In genomic region chr19:50414850-50415660, GRCh38 we compare ENCODE assay signal across 8 cellular contexts. TPM values are rescaled to one million over a fixed set of nuclear protein-coding genes. Genes with fewer than 3 reads are reported as not detected.
DNase-seq lines count a peak whose midpoint lies in the region; ATAC-seq lines count a peak whose summit lies in the region.

No MANE protein-coding gene starts in this region.

- DNase-seq in AG08395 (ENCODE audit: low spot score): peak; percentile 85
- peak; percentile 25 for DNase-seq in Jurkat, Clone E6-1 (ENCODE audit: low read depth, low spot score)
- DNase-seq in activated CD4-positive, CD25-positive, alpha-beta regulatory T cell treated with anti-CD3 and anti-CD28 coated beads, Interleukin-2, amount 50 U/mL, for 72 hours: peak; percentile 82
- peak; percentile 51 for DNase-seq in central memory CD4-positive, alpha-beta T cell
- DNase-seq in left colon: peak; percentile 59 to 87
- DNase-seq in stimulated activated CD4-positive, alpha-beta T cell treated with anti-CD3 and anti-CD28 coated beads, TNF-alpha, amount 100 ng/mL, for 4 hours (ENCODE audit: low read depth in 3 of 3): peak; percentile 52 to 64 (median 63)

- no peak overlapping the region for H3K4me3 ChIP-seq in Jurkat, Clone E6-1 (ENCODE audit: low read length)

- ATAC-seq in GM19043 (IDR thresholded peaks at IDR 0.05; ENCODE audit: low read depth, unreplicated experiment): peak; percentile 14
- peak; percentile 43 for ATAC-seq in left colon
- no peak for ATAC-seq in GM21423 (IDR thresholded peaks at IDR 0.05; ENCODE audit: unreplicated experiment)

- intact Hi-C loops in left colon (cut with DNase I, micrococcal nuclease): loop anchor here in 1 of 2 donors (10.0 kb wide), 1 partner anchor 50 kb away; the partner anchor contains the start of gene NAPSA

RNA-seq across cellular contexts. Expression of gene SPIB, which starts 3.7 kb away (rescaled TPM):
- polyA plus RNA-seq in Jurkat, Clone E6-1 (2012; ENCODE audit: insufficient read depth, insufficient read length): 2.4 TPM
- 10 to 100 TPM; 48.2 to 93.6 TPM for total RNA-seq in left colon

RNA-seq across cellular contexts. Expression of gene MYBPC2, which starts 17.6 kb away (rescaled TPM):
- not detected for polyA plus RNA-seq in Jurkat, Clone E6-1 (2012; ENCODE audit: insufficient read depth, insufficient read length)
- total RNA-seq in left colon: under 1 TPM in 1 of 2 donors, not detected in 1; 0.06 TPM

RNA-seq across cellular contexts. Expression of gene POLD1, which starts 30.9 kb away (rescaled TPM):
- 140 TPM for polyA plus RNA-seq in Jurkat, Clone E6-1 (2012; ENCODE audit: insufficient read depth, insufficient read length)
- 10 to 100 TPM; 26.0 to 28.2 TPM for total RNA-seq in left colon

RNA-seq across cellular contexts. Expression of gene NR1H2, which starts 38.8 kb away (rescaled TPM):
- 23.3 TPM for polyA plus RNA-seq in Jurkat, Clone E6-1 (2012; ENCODE audit: insufficient read depth, insufficient read length)
- 10 to 100 TPM; 61.9 to 75.2 TPM for total RNA-seq in left colon

RNA-seq across cellular contexts. Expression of gene NAPSA, which starts 49.6 kb away (rescaled TPM):
- 1.6 TPM for polyA plus RNA-seq in Jurkat, Clone E6-1 (2012; ENCODE audit: insufficient read depth, insufficient read length)
- total RNA-seq in left colon: 1 to 10 TPM in 1 of 2 donors, under 1 TPM in 1; 0.55 to 1.1 TPM

Comparison
In these comparisons a context has a peak if more than half of its experiments do, and no peak if none do; other contexts are left out.
1. DNase-seq: peak in every context shown above with its lines; median percentile 85 in AG08395; 82 in activated CD4-positive, CD25-positive, alpha-beta regulatory T cell treated with anti-CD3 and anti-CD28 coated beads, Interleukin-2, amount 50 U/mL, for 72 hours; 73 in left colon; 63 in stimulated activated CD4-positive, alpha-beta T cell treated with anti-CD3 and anti-CD28 coated beads, TNF-alpha, amount 100 ng/mL, for 4 hours; 51 in central memory CD4-positive, alpha-beta T cell; 25 in Jurkat, Clone E6-1.